In the genomic region with DNA sequence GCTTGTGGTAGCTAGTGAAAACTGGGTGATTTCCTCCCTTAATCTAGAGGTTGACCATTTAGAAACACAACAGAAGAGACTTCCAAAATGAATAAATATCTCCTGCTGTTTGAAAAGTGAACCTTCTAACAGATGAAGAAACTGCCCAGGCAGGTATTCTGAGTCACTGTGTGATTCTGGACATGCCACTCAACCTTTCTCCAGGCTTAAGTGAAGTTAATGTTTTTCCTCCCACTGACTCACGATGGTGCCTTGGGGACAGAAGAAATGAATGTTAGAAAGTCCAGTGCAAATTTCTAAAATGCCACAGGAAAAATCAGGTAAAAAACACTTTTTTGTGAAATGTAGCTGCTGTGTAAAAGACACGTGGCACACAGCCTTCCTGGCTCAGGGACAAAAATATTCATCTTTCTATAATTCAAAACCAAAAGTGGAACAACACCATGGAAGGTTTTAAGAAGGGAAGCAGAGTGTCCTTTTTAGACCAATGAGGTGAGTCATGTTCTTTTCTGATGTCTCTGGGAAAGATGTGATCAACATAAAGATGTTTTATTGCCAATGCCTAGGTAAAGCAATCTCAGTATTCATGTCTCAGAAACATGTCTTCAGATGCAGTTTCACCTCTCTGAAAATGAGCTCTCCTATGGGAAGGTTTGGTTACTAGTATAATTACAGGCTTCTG, we compare ENCODE assay signal across 13 cellular contexts. TPM values are rescaled to one million over a fixed set of nuclear protein-coding genes. Genes with fewer than 3 reads are reported as not detected.
DNase-seq lines count a peak whose midpoint lies in the region; ATAC-seq and TF ChIP-seq lines count a peak whose summit lies in the region.
"Had no signal": no experiment of that assay in that cellular context is flagged by ENCODE, and none has a peak within 500 bp of the region (broad histone marks: within the 10 kb centered on the region; RNA-seq: fewer than 3 reads in every experiment).

No MANE protein-coding gene starts in this region.

- H3K9me3 Mint-ChIP-seq in activated CD4-positive, alpha-beta T cell treated with anti-CD3 and anti-CD28 coated beads for 36 hours (ENCODE audit: low read depth), result no peaks in the 10 kb centered on the region
- H3K9me3 Mint-ChIP-seq in stimulated activated naive B cell treated with anti-CD40 and anti-IgM and Interleukin-4, amounts not matched to agents 10 μg/mL and 1 μg/mL and 100 μg/mL, for 72 hours, result no peaks in the 10 kb centered on the region

- H3K4me3 Mint-ChIP-seq in activated CD4-positive, alpha-beta T cell treated with anti-CD3 and anti-CD28 coated beads for 36 hours, result no peak overlapping the region
- H3K4me3 Mint-ChIP-seq in stimulated activated naive B cell treated with anti-CD40 and anti-IgM and Interleukin-4, amounts not matched to agents 10 μg/mL and 1 μg/mL and 100 μg/mL, for 72 hours, result peak overlapping the region in 1 of 2 donors; percentile 3

- no peaks in the 10 kb centered on the region for H3K36me3 Mint-ChIP-seq in activated CD4-positive, alpha-beta T cell treated with anti-CD3 and anti-CD28 coated beads for 36 hours (ENCODE audit: low read depth)
- H3K36me3 Mint-ChIP-seq in stimulated activated naive B cell treated with anti-CD40 and anti-IgM and Interleukin-4, amounts not matched to agents 10 μg/mL and 1 μg/mL and 100 μg/mL, for 72 hours, result no peaks in the 10 kb centered on the region

- DNase-seq in activated CD4-positive, alpha-beta T cell treated with anti-CD3 and anti-CD28 coated beads for 36 hours, result no peak
- DNase-seq in activated CD4-positive, alpha-beta T cell treated with anti-CD3 and anti-CD28 coated beads, Interleukin-2, amount 50 U/mL, for 48 hours, result no peak
- DNase-seq in ascending aorta (ENCODE audit: low spot score in 2 of 2) (no peak), epidermal melanocyte (ENCODE audit: insufficient read length, low spot score) (no peak), DMS79 (lab: John Stamatoyannopoulos, UW) (no peak), dermis blood vessel endothelial cell (no peak)
- no peak for DNase-seq in stimulated activated naive B cell treated with anti-CD40 and anti-IgM and Interleukin-4, amounts not matched to agents 10 μg/mL and 1 μg/mL and 100 μg/mL, for 72 hours
- DNase-seq: activated naive CD4-positive, alpha-beta T cell treated with Interleukin-2 at 50 U/mL for 16 hours; effector memory CD4-positive, alpha-beta T cell; NCI-H510A; stimulated activated CD4-positive, alpha-beta T cell treated with anti-CD3 and anti-CD28 coated beads, Interleukin-2, amount 100 ng/mL, for 24 hours; testis had no signal

- no peak for TF ChIP-seq CTCF in ascending aorta (IDR thresholded peaks at IDR 0.05)

- peak overlapping the region; percentile 93 for H3K27ac Mint-ChIP-seq in activated CD4-positive, alpha-beta T cell treated with anti-CD3 and anti-CD28 coated beads for 36 hours
- H3K27ac Mint-ChIP-seq in stimulated activated naive B cell treated with anti-CD40 and anti-IgM and Interleukin-4, amounts not matched to agents 10 μg/mL and 1 μg/mL and 100 μg/mL, for 72 hours, result peak overlapping the region; percentile 47

- H3K36me3 ChIP-seq in ascending aorta, result no peaks in the 10 kb centered on the region

- H3K4me3 ChIP-seq in ascending aorta, result no peak overlapping the region
- H3K4me3 ChIP-seq: testis had no signal

- H3K4me1 Mint-ChIP-seq in activated CD4-positive, alpha-beta T cell treated with anti-CD3 and anti-CD28 coated beads for 36 hours, result peaks cover 30% of the 10 kb centered on the region
- H3K4me1 Mint-ChIP-seq in stimulated activated naive B cell treated with anti-CD40 and anti-IgM and Interleukin-4, amounts not matched to agents 10 μg/mL and 1 μg/mL and 100 μg/mL, for 72 hours, result peaks cover 13 to 27% of the 10 kb centered on the region in 2 donors

- CTCF ChIA-PET in activated CD4-positive, alpha-beta T cell treated with anti-CD3 and anti-CD28 coated beads for 36 hours (lab: Charles Lee), result interaction anchor here (0.9 to 1.2 kb wide), 3 partner anchors 22 to 60 kb away, joined by 3 to 5 read pairs (median 3); no protein-coding TSS in a partner anchor

- intact Hi-C loops in activated CD4-positive, alpha-beta T cell treated with anti-CD3 and anti-CD28 coated beads for 36 hours (cut with DNase I, micrococcal nuclease), result loop anchor here (2.0 kb wide), 4 partner anchors 23 to 55 kb away; partner anchors contain the start of gene HMGB1 (in 1 of the 2)
- intact Hi-C loops in ascending aorta (cut with DNase I), result loop anchor here (2.0 kb wide), 1 partner anchor 13 kb away; no protein-coding TSS in a partner anchor

- H3K27me3 ChIP-seq in ascending aorta, result no peaks in the 10 kb centered on the region
- H3K27me3 ChIP-seq: testis had no signal

- ATAC-seq in activated CD4-positive, alpha-beta T cell treated with anti-CD3 and anti-CD28 coated beads for 36 hours, result peak; percentile 8
- peak; percentile 42 for ATAC-seq in HG03354 (IDR thresholded peaks at IDR 0.05; ENCODE audit: poor library complexity, severe bottlenecking, unreplicated experiment)
- peak; percentile 41 to 42 for ATAC-seq in stimulated activated naive B cell treated with anti-CD40 and anti-IgM and Interleukin-4, amounts not matched to agents 10 μg/mL and 1 μg/mL and 100 μg/mL, for 72 hours (replicated peaks)

- peak overlapping the region; percentile 73 to 75 for H3K27ac ChIP-seq in ascending aorta
- H3K27ac ChIP-seq: testis had no signal

- H3K4me1 ChIP-seq in ascending aorta, result peaks cover 3 to 12% of the 10 kb centered on the region in 2 donors
- H3K4me1 ChIP-seq: testis had no signal

- H3K27me3 Mint-ChIP-seq in activated CD4-positive, alpha-beta T cell treated with anti-CD3 and anti-CD28 coated beads for 36 hours, result no peaks in the 10 kb centered on the region
- H3K27me3 Mint-ChIP-seq in stimulated activated naive B cell treated with anti-CD40 and anti-IgM and Interleukin-4, amounts not matched to agents 10 μg/mL and 1 μg/mL and 100 μg/mL, for 72 hours, result no peaks in the 10 kb centered on the region

- no peaks in the 10 kb centered on the region for H3K9me3 ChIP-seq in ascending aorta
- H3K9me3 ChIP-seq: testis had no signal

- POLR2A ChIA-PET in activated CD4-positive, alpha-beta T cell treated with anti-CD3 and anti-CD28 coated beads for 36 hours (lab: Charles Lee), result interaction anchor here (0.9 kb wide), 1 partner anchor 38 kb away, joined by 3 read pairs; no protein-coding TSS in a partner anchor

RNA-seq across cellular contexts. Expression of gene UBE2L5, which starts 9.1 kb away (rescaled TPM):
- under 1 TPM in 1 of 2 experiments, not detected in 1; 0.11 TPM for total RNA-seq in activated CD4-positive, alpha-beta T cell treated with anti-CD3 and anti-CD28 coated beads for 36 hours
- total RNA-seq in ascending aorta (not detected), dermis blood vessel endothelial cell (0.05 TPM in 1 of 2 replicates, not detected in the other)

RNA-seq across cellular contexts. Expression of gene HMGB1, which starts 34.3 kb away (rescaled TPM):
- total RNA-seq in activated CD4-positive, alpha-beta T cell treated with anti-CD3 and anti-CD28 coated beads for 36 hours, result 100 to 1,000 TPM; 764 to 851 TPM
- total RNA-seq in ascending aorta (135 TPM), dermis blood vessel endothelial cell (250 and 594 TPM in 2 replicates)
